Comparison of ENCODE assay signal across 17 cellular contexts in genomic region chr10:15476337-15476736, GRCh38.
"Had no signal": no experiment of that assay in that cellular context is flagged by ENCODE, and none has a peak within 500 bp of the region (broad histone marks: within the 10 kb centered on the region; RNA-seq: fewer than 3 reads in every experiment).

No MANE protein-coding gene starts in this region.

- H3K4me1 ChIP-seq: gastrocnemius medialis, pancreas, right lobe of liver, thyroid gland had no signal

- H3K9me3 ChIP-seq: gastrocnemius medialis, left lung, neutrophil, pancreas, right lobe of liver, suprapubic skin, thyroid gland had no signal

- H3K27ac ChIP-seq: dorsolateral prefrontal cortex, gastrocnemius medialis, left lung, neutrophil, pancreas, right lobe of liver, suprapubic skin, thyroid gland had no signal

- H3K4me3 ChIP-seq: dorsolateral prefrontal cortex, gastrocnemius medialis, left lung, pancreas, right lobe of liver, suprapubic skin, thyroid gland had no signal

- H3K27me3 ChIP-seq: gastrocnemius medialis, pancreas, right lobe of liver, thyroid gland had no signal

- ATAC-seq: gastrocnemius medialis; left lung; natural killer cell; pancreas; right lobe of liver; stimulated activated naive B cell treated with anti-CD40 and anti-IgM and Interleukin-4, amounts not matched to agents 10 μg/mL and 1 μg/mL and 100 μg/mL, for 72 hours had no signal

- H3K36me3 ChIP-seq: gastrocnemius medialis, left lung, neutrophil, pancreas, right lobe of liver, suprapubic skin, thyroid gland had no signal

- DNase-seq: dorsolateral prefrontal cortex; effector CD4-positive, alpha-beta T cell; gastrocnemius medialis; head of caudate nucleus; left lung; mesendoderm; midbrain; natural killer cell; pancreas; right lobe of liver; small intestine; stimulated activated CD4-positive, alpha-beta T cell treated with anti-CD3 and anti-CD28 coated beads, Interleukin-15, amount 100 ng/mL, for 24 hours; stimulated activated CD4-positive, alpha-beta T cell treated with anti-CD3 and anti-CD28 coated beads, Interleukin-2, amount 100 ng/mL, for 48 hours; stimulated activated naive B cell treated with anti-CD40 and anti-IgM and Interleukin-4, amounts not matched to agents 10 μg/mL and 1 μg/mL and 100 μg/mL, for 72 hours; thyroid gland had no signal
